Comparison of ENCODE assay signal across 1 cellular context in the genomic region with DNA sequence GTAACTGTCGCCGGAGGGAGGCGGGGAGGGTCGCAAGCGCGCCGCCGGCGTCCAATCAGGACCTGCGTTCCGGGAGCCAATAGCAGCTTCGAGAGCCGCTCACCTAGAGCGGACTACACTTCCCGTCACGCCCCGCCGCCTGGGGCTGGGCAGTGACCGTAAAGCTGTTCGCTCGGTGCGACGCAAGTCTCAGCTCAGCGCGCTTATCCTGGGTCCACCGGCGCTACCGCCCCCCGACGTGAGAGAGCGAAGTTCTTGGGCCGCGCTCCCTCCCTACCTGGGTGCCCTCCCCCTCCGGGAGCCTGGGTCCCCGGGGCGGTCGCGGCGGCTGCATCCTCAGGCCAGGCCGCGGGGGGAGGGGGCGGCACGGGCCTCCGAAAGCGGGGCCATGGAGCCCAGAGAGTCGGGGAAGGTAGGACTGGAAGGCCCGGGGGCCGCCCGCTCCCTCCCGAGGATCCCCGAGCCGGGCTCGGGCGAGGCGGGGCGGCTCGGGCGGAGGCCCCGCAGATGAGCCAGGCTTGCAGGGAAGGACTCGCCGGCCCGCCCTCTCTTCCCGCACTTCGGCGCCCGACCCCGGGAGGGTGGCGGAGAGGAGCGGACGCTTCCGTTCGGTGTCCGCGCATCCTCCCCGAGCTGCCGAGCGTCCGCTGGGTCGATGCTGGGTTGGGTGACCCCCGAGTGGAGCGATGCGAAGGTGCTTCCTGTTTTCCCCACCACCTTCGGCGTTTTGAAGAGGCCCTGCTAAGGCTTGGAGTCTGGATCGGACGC.
A peak's percentile ranks its signal among the peaks of the same experiment; 100 is the strongest.
TF ChIP-seq lines count a peak whose summit lies in the region.

A gene (plus strand): TSS at position 152 of the 768 bp plus-strand sequence. CDS start 237 bp downstream, at position 389.

TF ChIP-seq in K562, 482 proteins besides CTCF, POLR2A, EP300 and RAD21 (continued from another document and continues in another):
- TF ChIP-seq, protein P1, sequence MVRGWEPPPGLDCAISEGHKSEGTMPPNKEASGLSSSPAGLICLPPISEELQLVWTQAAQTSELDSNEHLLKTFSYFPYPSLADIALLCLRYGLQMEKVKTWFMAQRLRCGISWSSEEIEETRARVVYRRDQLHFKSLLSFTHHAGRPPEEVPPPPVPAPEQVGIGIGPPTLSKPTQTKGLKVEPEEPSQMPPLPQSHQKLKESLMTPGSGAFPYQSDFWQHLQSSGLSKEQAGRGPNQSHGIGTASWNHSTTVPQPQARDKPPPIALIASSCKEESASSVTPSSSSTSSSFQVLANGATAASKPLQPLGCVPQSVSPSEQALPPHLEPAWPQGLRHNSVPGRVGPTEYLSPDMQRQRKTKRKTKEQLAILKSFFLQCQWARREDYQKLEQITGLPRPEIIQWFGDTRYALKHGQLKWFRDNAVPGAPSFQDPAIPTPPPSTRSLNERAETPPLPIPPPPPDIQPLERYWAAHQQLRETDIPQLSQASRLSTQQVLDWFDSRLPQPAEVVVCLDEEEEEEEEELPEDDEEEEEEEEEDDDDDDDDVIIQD (CRISPR knock-in tag; IDR thresholded peaks at IDR 0.05), result no peak
- TF ChIP-seq ZNF586 (CRISPR knock-in tag; conservative IDR thresholded peaks at IDR 0.05) (no peak), PHF21A (IDR thresholded peaks at IDR 0.05; ENCODE audit: borderline replicate concordance, low read depth) (no peak), BRD4 (IDR thresholded peaks at IDR 0.05) (no peak), MAZ (CRISPR knock-in tag; conservative IDR thresholded peaks at IDR 0.05 in 1 of 2, IDR thresholded peaks at IDR 0.05 in 1 of 2) (peak; percentile 96 to 97), NCOA2 (IDR thresholded peaks at IDR 0.05; ENCODE audit: partially characterized antibody in 2 of 2) (no peak), ZC3H4 (CRISPR knock-in tag; IDR thresholded peaks at IDR 0.05; ENCODE audit: borderline replicate concordance) (no peak; the same call in 1 of the 2 replicates), RFX7 (CRISPR knock-in tag; IDR thresholded peaks at IDR 0.05) (no peak), CBX3 (IDR thresholded peaks at IDR 0.05; ENCODE audit: borderline replicate concordance in 1 of 2, low read length in 2 of 2) (no peak), CXXC5 (CRISPR knock-in tag; IDR thresholded peaks at IDR 0.05) (peak; percentile 81; the same call in 1 of the 2 replicates), HMG20B (CRISPR knock-in tag; IDR thresholded peaks at IDR 0.05) (no peak), GATA2 (CRISPR knock-in tag; IDR thresholded peaks at IDR 0.05) (no peak), BHLHE40 (IDR thresholded peaks at IDR 0.05; ENCODE audit: low read length) (0 out of 2 replicates have a peak, but pooled peaks have one; percentile 19), TEAD4 (IDR thresholded peaks at IDR 0.05; ENCODE audit: low read length) (no peak), TEAD4 (CRISPR knock-in tag; IDR thresholded peaks at IDR 0.05; ENCODE audit: borderline replicate concordance) (no peak), ZNF146 (CRISPR knock-in tag; IDR thresholded peaks at IDR 0.05; ENCODE audit: unreplicated experiment) (no peak), BCOR (IDR thresholded peaks at IDR 0.05) (no peak), MYBL2 (IDR thresholded peaks at IDR 0.05; ENCODE audit: low read depth) (no peak), MYBL2 (CRISPR knock-in tag; IDR thresholded peaks at IDR 0.05; ENCODE audit: borderline replicate concordance) (no peak), TBL1XR1 (IDR thresholded peaks at IDR 0.05; ENCODE audit: low read length in 2 of 2) (no peak), FOXJ2 (tag; IDR thresholded peaks at IDR 0.05) (no peak), ATF7 (IDR thresholded peaks at IDR 0.05) (peak; percentile 90), NONO (IDR thresholded peaks at IDR 0.05; ENCODE audit: low read depth in 2 of 2, low read length in 1 of 2) (0 out of 4 replicates have a peak, but pooled peaks of 1 of the 2 experiments have one; percentile 37), TGIF2 (CRISPR knock-in tag; IDR thresholded peaks at IDR 0.05) (peak; percentile 86; the same call in 1 of the 2 replicates), NR2C1 (IDR thresholded peaks at IDR 0.05) (no peak), NR2C1 (tag; IDR thresholded peaks at IDR 0.05) (no peak), CBFB (CRISPR knock-in tag; IDR thresholded peaks at IDR 0.05) (no peak), LCOR (CRISPR knock-in tag; IDR thresholded peaks at IDR 0.05) (peak; percentile 51; the same call in 1 of the 2 replicates), MECOM (CRISPR knock-in tag; IDR thresholded peaks at IDR 0.05) (no peak), ZNF583 (CRISPR knock-in tag; IDR thresholded peaks at IDR 0.05) (no peak)
- TF ChIP-seq, protein P2, sequence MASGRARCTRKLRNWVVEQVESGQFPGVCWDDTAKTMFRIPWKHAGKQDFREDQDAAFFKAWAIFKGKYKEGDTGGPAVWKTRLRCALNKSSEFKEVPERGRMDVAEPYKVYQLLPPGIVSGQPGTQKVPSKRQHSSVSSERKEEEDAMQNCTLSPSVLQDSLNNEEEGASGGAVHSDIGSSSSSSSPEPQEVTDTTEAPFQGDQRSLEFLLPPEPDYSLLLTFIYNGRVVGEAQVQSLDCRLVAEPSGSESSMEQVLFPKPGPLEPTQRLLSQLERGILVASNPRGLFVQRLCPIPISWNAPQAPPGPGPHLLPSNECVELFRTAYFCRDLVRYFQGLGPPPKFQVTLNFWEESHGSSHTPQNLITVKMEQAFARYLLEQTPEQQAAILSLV (tag; IDR thresholded peaks at IDR 0.05), result no peak
- TF ChIP-seq, protein P3, sequence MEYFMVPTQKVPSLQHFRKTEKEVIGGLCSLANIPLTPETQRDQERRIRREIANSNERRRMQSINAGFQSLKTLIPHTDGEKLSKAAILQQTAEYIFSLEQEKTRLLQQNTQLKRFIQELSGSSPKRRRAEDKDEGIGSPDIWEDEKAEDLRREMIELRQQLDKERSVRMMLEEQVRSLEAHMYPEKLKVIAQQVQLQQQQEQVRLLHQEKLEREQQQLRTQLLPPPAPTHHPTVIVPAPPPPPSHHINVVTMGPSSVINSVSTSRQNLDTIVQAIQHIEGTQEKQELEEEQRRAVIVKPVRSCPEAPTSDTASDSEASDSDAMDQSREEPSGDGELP (CRISPR knock-in tag; IDR thresholded peaks at IDR 0.05; ENCODE audit: borderline replicate concordance), result peak; percentile 93
- TF ChIP-seq, protein P4, sequence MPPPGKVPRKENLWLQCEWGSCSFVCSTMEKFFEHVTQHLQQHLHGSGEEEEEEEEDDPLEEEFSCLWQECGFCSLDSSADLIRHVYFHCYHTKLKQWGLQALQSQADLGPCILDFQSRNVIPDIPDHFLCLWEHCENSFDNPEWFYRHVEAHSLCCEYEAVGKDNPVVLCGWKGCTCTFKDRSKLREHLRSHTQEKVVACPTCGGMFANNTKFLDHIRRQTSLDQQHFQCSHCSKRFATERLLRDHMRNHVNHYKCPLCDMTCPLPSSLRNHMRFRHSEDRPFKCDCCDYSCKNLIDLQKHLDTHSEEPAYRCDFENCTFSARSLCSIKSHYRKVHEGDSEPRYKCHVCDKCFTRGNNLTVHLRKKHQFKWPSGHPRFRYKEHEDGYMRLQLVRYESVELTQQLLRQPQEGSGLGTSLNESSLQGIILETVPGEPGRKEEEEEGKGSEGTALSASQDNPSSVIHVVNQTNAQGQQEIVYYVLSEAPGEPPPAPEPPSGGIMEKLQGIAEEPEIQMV (tag; conservative IDR thresholded peaks at IDR 0.05; ENCODE audit: low read depth), result peak; percentile 91; the same call in 1 of the 2 replicates
- TF ChIP-seq, protein P5, sequence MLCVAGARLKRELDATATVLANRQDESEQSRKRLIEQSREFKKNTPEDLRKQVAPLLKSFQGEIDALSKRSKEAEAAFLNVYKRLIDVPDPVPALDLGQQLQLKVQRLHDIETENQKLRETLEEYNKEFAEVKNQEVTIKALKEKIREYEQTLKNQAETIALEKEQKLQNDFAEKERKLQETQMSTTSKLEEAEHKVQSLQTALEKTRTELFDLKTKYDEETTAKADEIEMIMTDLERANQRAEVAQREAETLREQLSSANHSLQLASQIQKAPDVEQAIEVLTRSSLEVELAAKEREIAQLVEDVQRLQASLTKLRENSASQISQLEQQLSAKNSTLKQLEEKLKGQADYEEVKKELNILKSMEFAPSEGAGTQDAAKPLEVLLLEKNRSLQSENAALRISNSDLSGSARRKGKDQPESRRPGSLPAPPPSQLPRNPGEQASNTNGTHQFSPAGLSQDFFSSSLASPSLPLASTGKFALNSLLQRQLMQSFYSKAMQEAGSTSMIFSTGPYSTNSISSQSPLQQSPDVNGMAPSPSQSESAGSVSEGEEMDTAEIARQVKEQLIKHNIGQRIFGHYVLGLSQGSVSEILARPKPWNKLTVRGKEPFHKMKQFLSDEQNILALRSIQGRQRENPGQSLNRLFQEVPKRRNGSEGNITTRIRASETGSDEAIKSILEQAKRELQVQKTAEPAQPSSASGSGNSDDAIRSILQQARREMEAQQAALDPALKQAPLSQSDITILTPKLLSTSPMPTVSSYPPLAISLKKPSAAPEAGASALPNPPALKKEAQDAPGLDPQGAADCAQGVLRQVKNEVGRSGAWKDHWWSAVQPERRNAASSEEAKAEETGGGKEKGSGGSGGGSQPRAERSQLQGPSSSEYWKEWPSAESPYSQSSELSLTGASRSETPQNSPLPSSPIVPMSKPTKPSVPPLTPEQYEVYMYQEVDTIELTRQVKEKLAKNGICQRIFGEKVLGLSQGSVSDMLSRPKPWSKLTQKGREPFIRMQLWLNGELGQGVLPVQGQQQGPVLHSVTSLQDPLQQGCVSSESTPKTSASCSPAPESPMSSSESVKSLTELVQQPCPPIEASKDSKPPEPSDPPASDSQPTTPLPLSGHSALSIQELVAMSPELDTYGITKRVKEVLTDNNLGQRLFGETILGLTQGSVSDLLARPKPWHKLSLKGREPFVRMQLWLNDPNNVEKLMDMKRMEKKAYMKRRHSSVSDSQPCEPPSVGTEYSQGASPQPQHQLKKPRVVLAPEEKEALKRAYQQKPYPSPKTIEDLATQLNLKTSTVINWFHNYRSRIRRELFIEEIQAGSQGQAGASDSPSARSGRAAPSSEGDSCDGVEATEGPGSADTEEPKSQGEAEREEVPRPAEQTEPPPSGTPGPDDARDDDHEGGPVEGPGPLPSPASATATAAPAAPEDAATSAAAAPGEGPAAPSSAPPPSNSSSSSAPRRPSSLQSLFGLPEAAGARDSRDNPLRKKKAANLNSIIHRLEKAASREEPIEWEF (CRISPR knock-in tag; IDR thresholded peaks at IDR 0.05), result no peak
- TF ChIP-seq, protein P6, sequence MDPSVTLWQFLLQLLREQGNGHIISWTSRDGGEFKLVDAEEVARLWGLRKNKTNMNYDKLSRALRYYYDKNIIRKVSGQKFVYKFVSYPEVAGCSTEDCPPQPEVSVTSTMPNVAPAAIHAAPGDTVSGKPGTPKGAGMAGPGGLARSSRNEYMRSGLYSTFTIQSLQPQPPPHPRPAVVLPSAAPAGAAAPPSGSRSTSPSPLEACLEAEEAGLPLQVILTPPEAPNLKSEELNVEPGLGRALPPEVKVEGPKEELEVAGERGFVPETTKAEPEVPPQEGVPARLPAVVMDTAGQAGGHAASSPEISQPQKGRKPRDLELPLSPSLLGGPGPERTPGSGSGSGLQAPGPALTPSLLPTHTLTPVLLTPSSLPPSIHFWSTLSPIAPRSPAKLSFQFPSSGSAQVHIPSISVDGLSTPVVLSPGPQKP (CRISPR knock-in tag; IDR thresholded peaks at IDR 0.05), result no peak
- TF ChIP-seq, protein P7, sequence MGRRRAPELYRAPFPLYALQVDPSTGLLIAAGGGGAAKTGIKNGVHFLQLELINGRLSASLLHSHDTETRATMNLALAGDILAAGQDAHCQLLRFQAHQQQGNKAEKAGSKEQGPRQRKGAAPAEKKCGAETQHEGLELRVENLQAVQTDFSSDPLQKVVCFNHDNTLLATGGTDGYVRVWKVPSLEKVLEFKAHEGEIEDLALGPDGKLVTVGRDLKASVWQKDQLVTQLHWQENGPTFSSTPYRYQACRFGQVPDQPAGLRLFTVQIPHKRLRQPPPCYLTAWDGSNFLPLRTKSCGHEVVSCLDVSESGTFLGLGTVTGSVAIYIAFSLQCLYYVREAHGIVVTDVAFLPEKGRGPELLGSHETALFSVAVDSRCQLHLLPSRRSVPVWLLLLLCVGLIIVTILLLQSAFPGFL (CRISPR knock-in tag; IDR thresholded peaks at IDR 0.05), result no peak
- TF ChIP-seq, protein P8, sequence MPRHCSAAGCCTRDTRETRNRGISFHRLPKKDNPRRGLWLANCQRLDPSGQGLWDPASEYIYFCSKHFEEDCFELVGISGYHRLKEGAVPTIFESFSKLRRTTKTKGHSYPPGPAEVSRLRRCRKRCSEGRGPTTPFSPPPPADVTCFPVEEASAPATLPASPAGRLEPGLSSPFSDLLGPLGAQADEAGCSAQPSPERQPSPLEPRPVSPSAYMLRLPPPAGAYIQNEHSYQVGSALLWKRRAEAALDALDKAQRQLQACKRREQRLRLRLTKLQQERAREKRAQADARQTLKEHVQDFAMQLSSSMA (CRISPR knock-in tag; IDR thresholded peaks at IDR 0.05), result no peak
- TF ChIP-seq, protein P9, sequence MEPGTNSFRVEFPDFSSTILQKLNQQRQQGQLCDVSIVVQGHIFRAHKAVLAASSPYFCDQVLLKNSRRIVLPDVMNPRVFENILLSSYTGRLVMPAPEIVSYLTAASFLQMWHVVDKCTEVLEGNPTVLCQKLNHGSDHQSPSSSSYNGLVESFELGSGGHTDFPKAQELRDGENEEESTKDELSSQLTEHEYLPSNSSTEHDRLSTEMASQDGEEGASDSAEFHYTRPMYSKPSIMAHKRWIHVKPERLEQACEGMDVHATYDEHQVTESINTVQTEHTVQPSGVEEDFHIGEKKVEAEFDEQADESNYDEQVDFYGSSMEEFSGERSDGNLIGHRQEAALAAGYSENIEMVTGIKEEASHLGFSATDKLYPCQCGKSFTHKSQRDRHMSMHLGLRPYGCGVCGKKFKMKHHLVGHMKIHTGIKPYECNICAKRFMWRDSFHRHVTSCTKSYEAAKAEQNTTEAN (CRISPR knock-in tag; IDR thresholded peaks at IDR 0.05), result no peak; the same call in 1 of the 2 replicates
- TF ChIP-seq, protein P10, sequence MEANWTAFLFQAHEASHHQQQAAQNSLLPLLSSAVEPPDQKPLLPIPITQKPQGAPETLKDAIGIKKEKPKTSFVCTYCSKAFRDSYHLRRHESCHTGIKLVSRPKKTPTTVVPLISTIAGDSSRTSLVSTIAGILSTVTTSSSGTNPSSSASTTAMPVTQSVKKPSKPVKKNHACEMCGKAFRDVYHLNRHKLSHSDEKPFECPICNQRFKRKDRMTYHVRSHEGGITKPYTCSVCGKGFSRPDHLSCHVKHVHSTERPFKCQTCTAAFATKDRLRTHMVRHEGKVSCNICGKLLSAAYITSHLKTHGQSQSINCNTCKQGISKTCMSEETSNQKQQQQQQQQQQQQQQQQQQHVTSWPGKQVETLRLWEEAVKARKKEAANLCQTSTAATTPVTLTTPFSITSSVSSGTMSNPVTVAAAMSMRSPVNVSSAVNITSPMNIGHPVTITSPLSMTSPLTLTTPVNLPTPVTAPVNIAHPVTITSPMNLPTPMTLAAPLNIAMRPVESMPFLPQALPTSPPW (CRISPR knock-in tag; IDR thresholded peaks at IDR 0.05), result peak; percentile 93
